In genomic region chr14:105767315-105767714, GRCh38 we compare ENCODE assay signal across 19 cellular contexts.
"Had no signal": no experiment of that assay in that cellular context is flagged by ENCODE, and none has a peak within 500 bp of the region (broad histone marks: within the 10 kb centered on the region; RNA-seq: fewer than 3 reads in every experiment).

No MANE protein-coding gene starts in this region.

- H3K4me1 ChIP-seq: gastrocnemius medialis, heart right ventricle, pancreas, SJSA1, suprapubic skin had no signal

- H3K27ac ChIP-seq: gastrocnemius medialis, heart right ventricle, pancreas, SJSA1, suprapubic skin had no signal

- H3K4me1 Mint-ChIP-seq: brain; central memory CD8-positive, alpha-beta T cell had no signal

- H3K9me3 Mint-ChIP-seq: activated naive CD4-positive, alpha-beta T cell treated with anti-CD3 and anti-CD28 coated beads, Interleukin-2, amount 50 U/mL, for 72 hours; central memory CD8-positive, alpha-beta T cell; dendritic cell treated with granulocyte-macrophage colony-stimulating factor and Interleukin-4, amounts not matched to agents 40 ng/mL and 50 ng/mL, for 4 days; T-helper 2 cell treated with Interferon-gamma antibody and Interleukin-4, amounts not matched to agents 5 μg/mL and 100 μg/mL, for 36 hours; type B pancreatic cell had no signal

- H3K36me3 ChIP-seq: gastrocnemius medialis, heart right ventricle, pancreas, SJSA1, suprapubic skin had no signal

- FAIRE-seq: pancreas had no signal

- H3K9me3 ChIP-seq: gastrocnemius medialis, heart right ventricle, pancreas, SJSA1, suprapubic skin had no signal

- H3K27me3 ChIP-seq: gastrocnemius medialis, heart right ventricle, pancreas, SJSA1, suprapubic skin had no signal

- H3K27ac Mint-ChIP-seq: brain; dendritic cell treated with granulocyte-macrophage colony-stimulating factor and Interleukin-4, amounts not matched to agents 40 ng/mL and 50 ng/mL, for 4 days; T-helper 2 cell treated with Interferon-gamma antibody and Interleukin-4, amounts not matched to agents 5 μg/mL and 100 μg/mL, for 36 hours; type B pancreatic cell had no signal

- DNase-seq: activated CD4-positive, CD25-positive, alpha-beta regulatory T cell treated with anti-CD3 and anti-CD28 coated beads, Interleukin-2, amount 50 U/mL, for 72 hours; amygdala; effector memory CD4-positive, alpha-beta T cell; gastrocnemius medialis; heart right ventricle; left colon; midbrain; pancreas; stimulated activated naive CD4-positive, alpha-beta T cell treated with Interleukin-2 at 50 U/mL for 16 hours; SW 1271 had no signal

- H3K4me3 ChIP-seq: gastrocnemius medialis, heart right ventricle, lung, pancreas, SJSA1, suprapubic skin had no signal

- ATAC-seq: gastrocnemius medialis, left colon, pancreas had no signal

- H3K4me3 Mint-ChIP-seq: brain; central memory CD8-positive, alpha-beta T cell; dendritic cell treated with granulocyte-macrophage colony-stimulating factor and Interleukin-4, amounts not matched to agents 40 ng/mL and 50 ng/mL, for 4 days; T-helper 2 cell treated with Interferon-gamma antibody and Interleukin-4, amounts not matched to agents 5 μg/mL and 100 μg/mL, for 36 hours; type B pancreatic cell had no signal

- H3K27me3 Mint-ChIP-seq: central memory CD8-positive, alpha-beta T cell; dendritic cell treated with granulocyte-macrophage colony-stimulating factor and Interleukin-4, amounts not matched to agents 40 ng/mL and 50 ng/mL, for 4 days; type B pancreatic cell had no signal

- H3K36me3 Mint-ChIP-seq: activated naive CD4-positive, alpha-beta T cell treated with anti-CD3 and anti-CD28 coated beads, Interleukin-2, amount 50 U/mL, for 72 hours; brain; type B pancreatic cell had no signal
